8 cellular contexts compared by ENCODE assay signal in genomic region chr17:50151041-50151936, GRCh38. TPM values are rescaled to one million over a fixed set of nuclear protein-coding genes. Genes with fewer than 3 reads are reported as not detected.
DNase-seq lines count a peak whose midpoint lies in the region; ATAC-seq and TF ChIP-seq lines count a peak whose summit lies in the region.

No MANE protein-coding gene starts in this region.

- peaks cover 53 to 88% (median 63%) of the 10 kb centered on the region in 6 donors for H3K4me1 ChIP-seq in spleen

- H3K36me3 ChIP-seq in spleen: peaks cover 0 to 7% (median 0%) of the 10 kb centered on the region in 6 donors

- H3K27ac ChIP-seq in caudate nucleus (ENCODE audit: low read depth, low read length) (peak overlapping the region; percentile 88), spleen (peak overlapping the region; percentile 73 to 99 (median 97))

- H3K27me3 ChIP-seq in spleen (replicated peaks in 1 of 7): no peaks in the 10 kb centered on the region

- in situ Hi-C loops in GM13977 (cut with MboI; ENCODE audit: low pct_unique_long_range_greater_than_20kb, low sequenced_read_pairs, unreplicated experiment): no loop called here

- TF ChIP-seq CTCF in GM13977 (IDR thresholded peaks at IDR 0.05; ENCODE audit: extremely low read depth, insufficient read depth, missing control alignments) (peak; percentile 55), spleen (IDR thresholded peaks at IDR 0.05 in 8 of 11, conservative IDR thresholded peaks at IDR 0.05 in 3 of 11) (peak; percentile 53 to 93 (median 81))

- intact Hi-C loops in spleen (cut with DNase I; ENCODE audit: low total_unique reads): no loop called here

- TF ChIP-seq POLR2A in spleen (IDR thresholded peaks at IDR 0.05): peak in 1 of 3 donors; percentile 11

- 0 to 1% (median 1%) methylated on average over 26 to 40 of the region's 40 CpGs for WGBS in spleen, 5 donors

- H3K4me3 ChIP-seq in spleen: peak overlapping the region; percentile 83 to 98 (median 88)

- no peaks in the 10 kb centered on the region for H3K9me3 ChIP-seq in spleen

- peak; percentile 98 for DNase-seq in GM13977 (ENCODE audit: low spot score)
- peak; percentile 75 for DNase-seq in NCI-H2171 treated with DMSO at 0.1 percent for 48 hours (lab: John Stamatoyannopoulos, UW)
- peak; percentile 61 to 76 (median 73) for DNase-seq in activated CD4-positive, CD25-positive, alpha-beta regulatory T cell (lab: John Stamatoyannopoulos, UW)
- DNase-seq in caudate nucleus (lab: John Stamatoyannopoulos, UW): peak in 58 of 61 donors; percentile 50 to 90 (median 80)
- peak; percentile 98 for DNase-seq in islet precursor cell
- peak; percentile 98 for DNase-seq in spleen

- peak; percentile 29 for ATAC-seq in HG03025 (IDR thresholded peaks at IDR 0.05; ENCODE audit: low FRiP score, unreplicated experiment)
- no peak for ATAC-seq in GM21737 (IDR thresholded peaks at IDR 0.05; ENCODE audit: unreplicated experiment)

RNA-seq across cellular contexts. Expression of gene PPP1R9B, which starts 0.8 kb away (rescaled TPM):
- 100 to 1,000 TPM in 4 of 7 donors, 10 to 100 TPM in 3; 54.1 to 136 (median 112) TPM for total RNA-seq in spleen
- 100 to 1,000 TPM in 1 of 3 donors, 10 to 100 TPM in 2; 30.0 to 105 (median 40.9) TPM for polyA plus RNA-seq in spleen

RNA-seq across cellular contexts. Expression of gene SGCA, which starts 14.5 kb away (rescaled TPM):
- 1 to 10 TPM in 6 of 7 donors, not detected in 1; 1.2 to 4.7 (median 2.7) TPM for total RNA-seq in spleen
- 1 to 10 TPM; 3.7 to 5.9 (median 5.7) TPM for polyA plus RNA-seq in spleen

RNA-seq across cellular contexts. Expression of gene SAMD14, which starts 21.3 kb away (rescaled TPM):
- total RNA-seq in spleen: 1 to 10 TPM; 1.2 to 7.5 (median 4.1) TPM
- 1 to 10 TPM; 1.1 to 1.9 (median 1.1) TPM for polyA plus RNA-seq in spleen

RNA-seq across cellular contexts. Expression of gene COL1A1, which starts 50.1 kb away (rescaled TPM):
- total RNA-seq in spleen: 100 to 1,000 TPM in 2 of 7 donors, 10 to 100 TPM in 4, 1 to 10 TPM in 1; 7.4 to 458 (median 65.4) TPM
- polyA plus RNA-seq in spleen: 10 to 100 TPM in 2 of 3 donors, 1 to 10 TPM in 1; 7.1 to 24.0 (median 11.3) TPM

RNA-seq across cellular contexts. Expression of gene PDK2, which starts 56.1 kb away (rescaled TPM):
- 10 to 100 TPM; 22.9 to 41.5 (median 26.1) TPM for total RNA-seq in spleen
- polyA plus RNA-seq in spleen: 10 to 100 TPM in 1 of 3 donors, 1 to 10 TPM in 2; 8.7 to 16.9 (median 9.5) TPM
